ENCODE assay signal across 16 cellular contexts in the genomic region with DNA sequence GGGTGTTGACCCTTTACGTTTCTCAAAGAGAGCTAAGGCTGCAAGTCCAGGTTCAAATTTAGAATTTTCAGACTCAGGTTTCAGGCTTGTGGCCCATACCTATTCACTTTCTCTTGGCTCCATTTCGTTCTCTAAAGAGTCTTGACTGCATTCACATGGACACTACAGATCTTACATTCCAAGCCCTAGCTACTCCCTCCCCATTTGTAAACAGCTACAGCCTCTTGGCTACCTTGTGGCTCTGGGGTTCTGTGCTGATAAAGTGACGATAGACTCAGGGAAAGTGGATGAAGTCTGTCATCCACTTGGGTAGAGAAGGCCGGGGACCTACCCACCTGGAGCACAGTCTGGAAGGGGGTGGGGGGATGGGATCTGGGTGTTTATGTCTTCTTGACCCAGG.
DNase-seq lines count a peak whose midpoint lies in the region; ATAC-seq and TF ChIP-seq lines count a peak whose summit lies in the region.
"Had no signal": no experiment of that assay in that cellular context is flagged by ENCODE, and none has a peak within 500 bp of the region (broad histone marks: within the 10 kb centered on the region; RNA-seq: fewer than 3 reads in every experiment).

No MANE protein-coding gene starts in this region.

- intact Hi-C loops in dorsolateral prefrontal cortex (cut with DNase I) (no loop called here), heart left ventricle (cut with DNase I) (loop anchor here in 1 of 10 donors (5.0 kb wide), 1 partner anchor 79 kb away; no protein-coding TSS in a partner anchor)

- no peaks in the 10 kb centered on the region for H3F3A ChIP-seq in neural progenitor cell (ENCODE audit: low read depth)

- no peak for DNase-seq in dorsolateral prefrontal cortex
- no peak for DNase-seq in neural progenitor cell (ENCODE audit: low spot score)
- no peak for DNase-seq in A172 (ENCODE audit: low spot score)
- no peak for DNase-seq in NCI-H1048 (lab: John Stamatoyannopoulos, UW)
- no peak for DNase-seq in heart left ventricle
- DNase-seq: ACHN; CD4-positive, alpha-beta memory T cell; DMS153; DMS79; GDM1 had no signal

- ATAC-seq in GM18870 (IDR thresholded peaks at IDR 0.05; ENCODE audit: unreplicated experiment) = no peak
- no peak for ATAC-seq in heart left ventricle
- ATAC-seq: HCT116, HepG2 had no signal

- peak overlapping the region; percentile 50 for H2AFZ ChIP-seq in neural progenitor cell (replicated peaks)

- H4K20me1 ChIP-seq in neural progenitor cell (ENCODE audit: low read depth) = no peaks in the 10 kb centered on the region

- WGBS in heart left ventricle, 4 donors = 47 to 61% (median 54%) methylated on average over 4 of the region's 4 CpGs

- H3K27ac Mint-ChIP-seq in neural progenitor cell = no peak overlapping the region
- H3K27ac Mint-ChIP-seq: CD4-positive, alpha-beta memory T cell; IgD-negative memory B cell had no signal

- H3K36me3 Mint-ChIP-seq in neural progenitor cell = no peaks in the 10 kb centered on the region
- H3K36me3 Mint-ChIP-seq: CD4-positive, alpha-beta memory T cell; IgD-negative memory B cell had no signal

- H3K27ac ChIP-seq in angular gyrus (ENCODE audit: low read depth, low read length) (peak overlapping the region; percentile 72), dorsolateral prefrontal cortex (peak overlapping the region in 55 of 59 donors; percentile 14 to 87 (median 66)), neural progenitor cell (no peak overlapping the region), heart left ventricle (no peak overlapping the region)
- H3K27ac ChIP-seq: C4-2B had no signal

- peak overlapping the region in 1 of 59 donors; percentile 13 for H3K4me3 ChIP-seq in dorsolateral prefrontal cortex
- no peak overlapping the region for H3K4me3 ChIP-seq in neural progenitor cell
- H3K4me3 ChIP-seq in heart left ventricle = no peak overlapping the region

- H3K36me3 ChIP-seq in neural progenitor cell (no peaks in the 10 kb centered on the region), heart left ventricle (no peaks in the 10 kb centered on the region)

- H3K4me1 ChIP-seq in neural progenitor cell = no peaks in the 10 kb centered on the region
- H3K4me1 ChIP-seq in heart left ventricle = peaks cover 0 to 9% (median 0%) of the 10 kb centered on the region in 12 donors

- H3K4me3 Mint-ChIP-seq in neural progenitor cell = no peak overlapping the region
- H3K4me3 Mint-ChIP-seq: CD4-positive, alpha-beta memory T cell; IgD-negative memory B cell had no signal

- no peaks in the 10 kb centered on the region for H3K27me3 Mint-ChIP-seq in neural progenitor cell (ENCODE audit: insufficient read depth, low read depth)
- H3K27me3 Mint-ChIP-seq: CD4-positive, alpha-beta memory T cell; IgD-negative memory B cell had no signal

- TF ChIP-seq CTCF in dorsolateral prefrontal cortex (IDR thresholded peaks at IDR 0.05 in 54 of 56, conservative IDR thresholded peaks at IDR 0.05 in 2 of 56; ENCODE audit: low read depth in 1 of 56, partially characterized antibody in 56 of 56) = no peak
- no peak for TF ChIP-seq CTCF in neural progenitor cell (IDR thresholded peaks at IDR 0.05)
- TF ChIP-seq CTCF in heart left ventricle (IDR thresholded peaks at IDR 0.05) = no peak

- H3K4me2 ChIP-seq in neural progenitor cell = no peak overlapping the region

- H3K9me3 Mint-ChIP-seq in neural progenitor cell = no peaks in the 10 kb centered on the region

- no peaks in the 10 kb centered on the region for H3K79me2 ChIP-seq in neural progenitor cell (ENCODE audit: low read depth)

- H3K27me3 ChIP-seq in dorsolateral prefrontal cortex = no peaks in the 10 kb centered on the region
- no peaks in the 10 kb centered on the region for H3K27me3 ChIP-seq in neural progenitor cell
- H3K27me3 ChIP-seq in heart left ventricle = no peaks in the 10 kb centered on the region

- no peak overlapping the region for H3K9ac ChIP-seq in neural progenitor cell

- H3K9me3 ChIP-seq in neural progenitor cell (ENCODE audit: low read depth) (no peaks in the 10 kb centered on the region), heart left ventricle (peaks cover 0 to 4% (median 0%) of the 10 kb centered on the region in 12 donors)

- no peak for TF ChIP-seq POLR2A in heart left ventricle (IDR thresholded peaks at IDR 0.05)

- H3K4me1 Mint-ChIP-seq in neural progenitor cell = no peaks in the 10 kb centered on the region
- H3K4me1 Mint-ChIP-seq: CD4-positive, alpha-beta memory T cell; IgD-negative memory B cell had no signal

Comparison
In these comparisons a context has a peak if more than half of its experiments do, and no peak if none do; other contexts are left out.
1. H3K27ac ChIP-seq: peak in angular gyrus (single experiment) and dorsolateral prefrontal cortex (55 of 59); none in neural progenitor cell (single experiment) and heart left ventricle (0 of 12).